Comparison of ENCODE assay signal across 8 cellular contexts in genomic region chr1:149811890-149812829, GRCh38. TPM values are rescaled to one million over a fixed set of nuclear protein-coding genes. Genes with fewer than 3 reads are reported as not detected.
DNase-seq lines count a peak whose midpoint lies in the region; ATAC-seq and TF ChIP-seq lines count a peak whose summit lies in the region.
"Not testable (repeated sequence)": the region's sequence is repeated elsewhere in the genome, so short reads cannot be mapped to it uniquely, and the experiment has no call there.

No MANE protein-coding gene starts in this region.

- not testable (repeated sequence) for H3K4me1 ChIP-seq in OCI-LY1 (ENCODE audit: insufficient read depth, low read length, severe bottlenecking); mucosa of descending colon (ENCODE audit: low read depth)

- DNase-seq in D341Med (ENCODE audit: low spot score): peak; percentile 44
- peak; percentile 23 for DNase-seq in HuH-7 (ENCODE audit: low spot score)
- DNase-seq in activated CD8-positive, alpha-beta memory T cell treated with anti-CD3 and anti-CD28 coated beads, Interleukin-2, amount 50 U/mL, for 48 hours: peak; percentile 87
- DNase-seq in epithelial cell of esophagus (ENCODE audit: low read depth): peak; percentile 87
- peak; percentile 69 to 92 (median 81) for DNase-seq in mucosa of descending colon
- DNase-seq in stimulated activated CD8-positive, alpha-beta memory T cell treated with anti-CD3 and anti-CD28 coated beads, Interleukin-2, amount 100 ng/mL, for 1 hour (ENCODE audit: low read depth in 2 of 2): peak; percentile 60 to 61

- not testable (repeated sequence) for TF ChIP-seq CTCF in OCI-LY1 (IDR thresholded peaks at IDR 0.05; ENCODE audit: low read length); epithelial cell of esophagus (IDR thresholded peaks at IDR 0.05; ENCODE audit: insufficient read depth, low read depth, low read length, missing control alignments); mucosa of descending colon (IDR thresholded peaks at IDR 0.05)

- H3K27me3 ChIP-seq in OCI-LY1 (ENCODE audit: insufficient read depth, low read length): not testable (repeated sequence)

- H3K9ac ChIP-seq in OCI-LY1 (ENCODE audit: low read length): peak overlapping the region; percentile 75

- H4K20me1 ChIP-seq in OCI-LY1 (ENCODE audit: insufficient read depth, low read length): not testable (repeated sequence)

- H3K4me2 ChIP-seq in OCI-LY1 (ENCODE audit: low read length): peak overlapping the region; percentile 70; the same call in 1 of the 2 replicates

- H3F3A ChIP-seq in OCI-LY1 (ENCODE audit: insufficient read depth, low read length): not testable (repeated sequence)

- not testable (repeated sequence) for H3K9me3 ChIP-seq in OCI-LY1 (ENCODE audit: low read length); mucosa of descending colon

- H3K4me3 ChIP-seq in OCI-LY1 (ENCODE audit: low read depth, low read length, poor library complexity, severe bottlenecking) (peak overlapping the region; percentile 63), epithelial cell of esophagus (ENCODE audit: low read length) (peak overlapping the region; percentile 56), mucosa of descending colon (peak overlapping the region; percentile 7)

- H3K27ac ChIP-seq in OCI-LY1 (ENCODE audit: low read depth, low read length, poor library complexity, severe bottlenecking): peak overlapping the region; percentile 93

- H2AFZ ChIP-seq in OCI-LY1 (ENCODE audit: low read length): not testable (repeated sequence)

- not testable (repeated sequence) for H3K9me2 ChIP-seq in OCI-LY1 (ENCODE audit: low read depth, low read length)

- intact Hi-C loops in mucosa of descending colon (cut with DNase I, micrococcal nuclease): not testable (repeated sequence)

- not testable (repeated sequence) for H3K36me3 ChIP-seq in OCI-LY1 (ENCODE audit: insufficient read depth, low read length); mucosa of descending colon (ENCODE audit: low read depth)

- peak; percentile 73 for ATAC-seq in GM21526 (IDR thresholded peaks at IDR 0.05; ENCODE audit: low FRiP score, unreplicated experiment)
- ATAC-seq in mucosa of descending colon: peak; percentile 91

- not testable (repeated sequence) for H3K79me2 ChIP-seq in OCI-LY1 (ENCODE audit: insufficient read depth, low read length)

RNA-seq across cellular contexts. Expression of gene FCGR1A, which starts 29.7 kb away (rescaled TPM):
- total RNA-seq in mucosa of descending colon: 10 to 100 TPM in 1 of 3 donors, 1 to 10 TPM in 2; 1.5 to 10.2 (median 2.6) TPM

Comparison
In these comparisons a context has a peak if more than half of its experiments do, and no peak if none do; other contexts are left out.
1. Peak in every context shown above with its lines: DNase-seq, ATAC-seq, H3K4me3 ChIP-seq and H3K27ac ChIP-seq.
2. DNase-seq: peak in every context shown above with its lines; median percentile 87 in activated CD8-positive, alpha-beta memory T cell treated with anti-CD3 and anti-CD28 coated beads, Interleukin-2, amount 50 U/mL, for 48 hours; 87 in epithelial cell of esophagus; 81 in mucosa of descending colon; 60 in stimulated activated CD8-positive, alpha-beta memory T cell treated with anti-CD3 and anti-CD28 coated beads, Interleukin-2, amount 100 ng/mL, for 1 hour; 44 in D341Med; 23 in HuH-7.
3. H3K4me3 ChIP-seq: peak in every context shown above with its lines; median percentile 63 in OCI-LY1; 56 in epithelial cell of esophagus; 7 in mucosa of descending colon.